Comparison of ENCODE assay signal across 9 cellular contexts in genomic region chr6:4008324-4009047, GRCh38.
DNase-seq lines count a peak whose midpoint lies in the region; ATAC-seq and TF ChIP-seq lines count a peak whose summit lies in the region.
"Had no signal": no experiment of that assay in that cellular context is flagged by ENCODE, and none has a peak within 500 bp of the region (broad histone marks: within the 10 kb centered on the region; RNA-seq: fewer than 3 reads in every experiment).

No MANE protein-coding gene starts in this region.

- H3K27me3 Mint-ChIP-seq in activated CD8-positive, alpha-beta memory T cell treated with anti-CD3 and anti-CD28 coated beads, Interleukin-2, amount 10 ng/mL, durations not matched to agents 7 days and 5 days, result no peaks in the 10 kb centered on the region
- H3K27me3 Mint-ChIP-seq in T-helper 17 cell, result no peaks in the 10 kb centered on the region
- H3K27me3 Mint-ChIP-seq: stimulated activated naive CD8-positive, alpha-beta T cell treated with anti-CD3 and anti-CD28 coated beads, Interleukin-15, Interleukin-2, amounts not matched to agents 100 ng/mL and 50 ng/mL, for 24 hours had no signal

- no peak overlapping the region for H3K4me3 Mint-ChIP-seq in activated CD8-positive, alpha-beta memory T cell treated with anti-CD3 and anti-CD28 coated beads, Interleukin-2, amount 10 ng/mL, durations not matched to agents 7 days and 5 days
- H3K4me3 Mint-ChIP-seq in T-helper 17 cell, result no peak overlapping the region
- H3K4me3 Mint-ChIP-seq: stimulated activated naive CD8-positive, alpha-beta T cell treated with anti-CD3 and anti-CD28 coated beads, Interleukin-15, Interleukin-2, amounts not matched to agents 100 ng/mL and 50 ng/mL, for 24 hours had no signal

- no peaks in the 10 kb centered on the region for H3K27me3 ChIP-seq in WERI-Rb-1 (ENCODE audit: insufficient read depth, low read depth, severe bottlenecking)

- H3K9me3 ChIP-seq in T-helper 17 cell (ENCODE audit: control insufficient read depth, low read length, poor library complexity, severe bottlenecking), result no peaks in the 10 kb centered on the region
- no peaks in the 10 kb centered on the region for H3K9me3 ChIP-seq in WERI-Rb-1 (ENCODE audit: severe bottlenecking)

- peaks cover 28% of the 10 kb centered on the region for H3K36me3 Mint-ChIP-seq in activated CD8-positive, alpha-beta memory T cell treated with anti-CD3 and anti-CD28 coated beads, Interleukin-2, amount 10 ng/mL, durations not matched to agents 7 days and 5 days
- peaks cover 6% of the 10 kb centered on the region for H3K36me3 Mint-ChIP-seq in T-helper 17 cell (ENCODE audit: low read depth)

- no peak overlapping the region for H3K27ac ChIP-seq in WERI-Rb-1

- peaks cover 43% of the 10 kb centered on the region for H3K4me1 Mint-ChIP-seq in activated CD8-positive, alpha-beta memory T cell treated with anti-CD3 and anti-CD28 coated beads, Interleukin-2, amount 10 ng/mL, durations not matched to agents 7 days and 5 days
- peaks cover 49% of the 10 kb centered on the region for H3K4me1 Mint-ChIP-seq in T-helper 17 cell

- no peak for DNase-seq in activated CD8-positive, alpha-beta memory T cell treated with anti-CD3 and anti-CD28 coated beads, Interleukin-2, amount 10 ng/mL, durations not matched to agents 7 days and 5 days
- no peak for DNase-seq in activated CD8-positive, alpha-beta memory T cell treated with anti-CD3 and anti-CD28 coated beads for 24 hours
- DNase-seq in NCI-H146 (lab: John Stamatoyannopoulos, UW), result peak; percentile 44
- no peak for DNase-seq in T-helper 17 cell
- peak; percentile 87 for DNase-seq in fibroblast of the conjunctiva (ENCODE audit: low read depth)
- peak; percentile 49 for DNase-seq in pulmonary artery endothelial cell (ENCODE audit: low read depth, low spot score)
- no peak for DNase-seq in WERI-Rb-1

- H3K27ac Mint-ChIP-seq in activated CD8-positive, alpha-beta memory T cell treated with anti-CD3 and anti-CD28 coated beads, Interleukin-2, amount 10 ng/mL, durations not matched to agents 7 days and 5 days, result no peak overlapping the region
- no peak overlapping the region for H3K27ac Mint-ChIP-seq in T-helper 17 cell
- H3K27ac Mint-ChIP-seq: stimulated activated naive CD8-positive, alpha-beta T cell treated with anti-CD3 and anti-CD28 coated beads, Interleukin-15, Interleukin-2, amounts not matched to agents 100 ng/mL and 50 ng/mL, for 24 hours had no signal

- no peak overlapping the region for H3K4me3 ChIP-seq in WERI-Rb-1 (ENCODE audit: low read depth, low read length)

- CTCF ChIA-PET in activated CD8-positive, alpha-beta memory T cell treated with anti-CD3 and anti-CD28 coated beads, Interleukin-2, amount 10 ng/mL, durations not matched to agents 7 days and 5 days (lab: Charles Lee), result interaction anchor here (0.6 to 3.9 kb wide), 12 partner anchors 10 to 1161 kb away, joined by 3 to 23 read pairs (median 6); partner anchors contain the start of gene FAM50B

- peak; percentile 43 for ATAC-seq in activated CD8-positive, alpha-beta memory T cell treated with anti-CD3 and anti-CD28 coated beads, Interleukin-2, amount 10 ng/mL, durations not matched to agents 7 days and 5 days
- ATAC-seq in T-helper 17 cell (peak; percentile 85), HG03520 (IDR thresholded peaks at IDR 0.05; ENCODE audit: unreplicated experiment) (no peak)

- no peaks in the 10 kb centered on the region for H3K9me3 Mint-ChIP-seq in activated CD8-positive, alpha-beta memory T cell treated with anti-CD3 and anti-CD28 coated beads, Interleukin-2, amount 10 ng/mL, durations not matched to agents 7 days and 5 days (ENCODE audit: low read depth)
- H3K9me3 Mint-ChIP-seq: stimulated activated naive CD8-positive, alpha-beta T cell treated with anti-CD3 and anti-CD28 coated beads, Interleukin-15, Interleukin-2, amounts not matched to agents 100 ng/mL and 50 ng/mL, for 24 hours had no signal

- peaks cover 2% of the 10 kb centered on the region for H3K36me3 ChIP-seq in WERI-Rb-1

- TF ChIP-seq CTCF in WERI-Rb-1 (IDR thresholded peaks at IDR 0.05; ENCODE audit: low read depth, low read length), result no peak; the same call in 1 of the 2 replicates

Comparison
In these comparisons a context has a peak if more than half of its experiments do, and no peak if none do; other contexts are left out.
1. DNase-seq: peak in NCI-H146 (single experiment), fibroblast of the conjunctiva (single experiment) and pulmonary artery endothelial cell (single experiment); none in activated CD8-positive, alpha-beta memory T cell treated with anti-CD3 and anti-CD28 coated beads, Interleukin-2, amount 10 ng/mL, durations not matched to agents 7 days and 5 days (single experiment), activated CD8-positive, alpha-beta memory T cell treated with anti-CD3 and anti-CD28 coated beads for 24 hours (single experiment), T-helper 17 cell (0 of 3) and WERI-Rb-1 (single experiment).